Comparison of ENCODE assay signal across 12 cellular contexts in genomic region chr19:18733196-18733647, GRCh38. TPM values are rescaled to one million over a fixed set of nuclear protein-coding genes. Genes with fewer than 3 reads are reported as not detected.
DNase-seq lines count a peak whose midpoint lies in the region; ATAC-seq, FAIRE-seq and TF ChIP-seq lines count a peak whose summit lies in the region.
"Had no signal": no experiment of that assay in that cellular context is flagged by ENCODE, and none has a peak within 500 bp of the region (broad histone marks: within the 10 kb centered on the region; RNA-seq: fewer than 3 reads in every experiment).

No MANE protein-coding gene starts in this region.

- H3K4me3 ChIP-seq in cardiac fibroblast (replicated peaks in 1 of 2; ENCODE audit: low read depth in 2 of 2, low read length in 2 of 2), result no peak overlapping the region
- H3K4me3 ChIP-seq: lower lobe of right lung had no signal

- no peak overlapping the region for H3K27ac ChIP-seq in caudate nucleus (ENCODE audit: low read depth, low read length)
- H3K27ac ChIP-seq: lower lobe of right lung had no signal

- no peak for TF ChIP-seq CTCF in cardiac fibroblast (IDR thresholded peaks at IDR 0.05; ENCODE audit: low read depth, low read length)

- DNase-seq in AG08396 (ENCODE audit: low spot score), result peak; percentile 91
- peak; percentile 10 for DNase-seq in NCI-H1105 (lab: John Stamatoyannopoulos, UW)
- peak; percentile 22 to 86 for DNase-seq in cardiac fibroblast (ENCODE audit: low read depth in 2 of 2)
- peak; percentile 75 for DNase-seq in mucosa of gallbladder (ENCODE audit: low spot score)
- DNase-seq in caudate nucleus (lab: John Stamatoyannopoulos, UW), result no peak
- DNase-seq in GM12891 (ENCODE audit: insufficient read length, low spot score), result no peak
- DNase-seq: activated T-cell treated with anti-CD3 and anti-CD28 coated beads for 4 hours, lower lobe of right lung had no signal

- TF ChIP-seq POLR2A in GM12891 (IDR thresholded peaks at IDR 0.05; ENCODE audit: low read depth, low read length), result no peak

- ATAC-seq in GM21786 (IDR thresholded peaks at IDR 0.05; ENCODE audit: unreplicated experiment) (no peak), HG02938 (IDR thresholded peaks at IDR 0.05; ENCODE audit: unreplicated experiment) (no peak)
- ATAC-seq: lower lobe of right lung, Panc1 had no signal

- no peak for FAIRE-seq in GM12891 (lab: Jason Lieb, UNC)
- FAIRE-seq: frontal cortex had no signal

TF ChIP-seq in GM12891, 5 proteins besides CTCF, POLR2A, EP300 and RAD21:
- TF ChIP-seq POLR2AphosphoS5 (IDR thresholded peaks at IDR 0.05; ENCODE audit: low read depth, low read length), result no peak

RNA-seq across cellular contexts. Expression of gene CRTC1, which starts 49.7 kb away (rescaled TPM):
- 23.6 TPM for total RNA-seq in mucosa of gallbladder
- polyA plus RNA-seq in GM12891 (2012; ENCODE audit: low read depth, missing spikeins), result 2.4 TPM

RNA-seq across cellular contexts. Expression of gene COMP, which starts 57.9 kb away (rescaled TPM):
- 2.0 TPM for total RNA-seq in mucosa of gallbladder
- not detected for polyA plus RNA-seq in GM12891 (2012; ENCODE audit: low read depth, missing spikeins)
- total RNA-seq: frontal cortex had no signal

Comparison
In these comparisons a context has a peak if more than half of its experiments do, and no peak if none do; other contexts are left out.
1. DNase-seq: peak in AG08396 (single experiment), NCI-H1105 (single experiment), cardiac fibroblast (2 of 2) and mucosa of gallbladder (single experiment); none in caudate nucleus (0 of 61) and GM12891 (single experiment).